2 cellular contexts compared by ENCODE assay signal in genomic region chr17:30517786-30518185, GRCh38.
TF ChIP-seq lines count a peak whose summit lies in the region.

No MANE protein-coding gene starts in this region.

TF ChIP-seq in SK-N-SH, 30 proteins besides CTCF, POLR2A, EP300 and RAD21:
- no peak for TF ChIP-seq SIN3A (IDR thresholded peaks at IDR 0.05; ENCODE audit: borderline replicate concordance, low read depth, low read length)
- TF ChIP-seq EZH2phosphoT487 (IDR thresholded peaks at IDR 0.05; ENCODE audit: borderline replicate concordance, low read depth), result no peak
- TF ChIP-seq RXRA (IDR thresholded peaks at IDR 0.05; ENCODE audit: borderline replicate concordance, low read depth), result no peak
- no peak for TF ChIP-seq POLR2AphosphoS5 (IDR thresholded peaks at IDR 0.05; ENCODE audit: low read depth, low read length)
- TF ChIP-seq RCOR1 (IDR thresholded peaks at IDR 0.05; ENCODE audit: low read length), result no peak
- no peak for TF ChIP-seq NRF1 (IDR thresholded peaks at IDR 0.05; ENCODE audit: low read depth, low read length)
- TF ChIP-seq GABPA (IDR thresholded peaks at IDR 0.05; ENCODE audit: low read depth), result no peak
- TF ChIP-seq FOXJ3 (CRISPR knock-in tag; IDR thresholded peaks at IDR 0.05), result no peak
- TF ChIP-seq TEAD4 (IDR thresholded peaks at IDR 0.05; ENCODE audit: borderline replicate concordance, insufficient read depth), result no peak
- no peak for TF ChIP-seq JUND (IDR thresholded peaks at IDR 0.05)
- no peak for TF ChIP-seq MAX (IDR thresholded peaks at IDR 0.05; ENCODE audit: low read depth)
- no peak for TF ChIP-seq CHD2 (IDR thresholded peaks at IDR 0.05; ENCODE audit: low read length, partially characterized antibody)

TF ChIP-seq in SK-N-SH treated with all-trans-retinoic acid at 6 μM for 48 hours, 23 proteins besides CTCF, POLR2A, EP300 and RAD21:
- no peak for TF ChIP-seq BACH2 (CRISPR knock-in tag; IDR thresholded peaks at IDR 0.05; ENCODE audit: borderline replicate concordance)
- no peak for TF ChIP-seq OSR1 (CRISPR knock-in tag; IDR thresholded peaks at IDR 0.05)
- no peak for TF ChIP-seq TOX (CRISPR knock-in tag; IDR thresholded peaks at IDR 0.05; ENCODE audit: borderline replicate concordance)
- TF ChIP-seq GLIS3 (CRISPR knock-in tag; IDR thresholded peaks at IDR 0.05), result no peak
- no peak for TF ChIP-seq ZC3H10 (CRISPR knock-in tag; IDR thresholded peaks at IDR 0.05)
- no peak for TF ChIP-seq ESRRG (CRISPR knock-in tag; IDR thresholded peaks at IDR 0.05)
- TF ChIP-seq SNAI2 (CRISPR knock-in tag; IDR thresholded peaks at IDR 0.05), result no peak
- no peak for TF ChIP-seq ARNTL (CRISPR knock-in tag; IDR thresholded peaks at IDR 0.05; ENCODE audit: borderline replicate concordance, low read depth)
- TF ChIP-seq ZFP3 (CRISPR knock-in tag; IDR thresholded peaks at IDR 0.05), result no peak
